25 cellular contexts compared by ENCODE assay signal in the genomic region with DNA sequence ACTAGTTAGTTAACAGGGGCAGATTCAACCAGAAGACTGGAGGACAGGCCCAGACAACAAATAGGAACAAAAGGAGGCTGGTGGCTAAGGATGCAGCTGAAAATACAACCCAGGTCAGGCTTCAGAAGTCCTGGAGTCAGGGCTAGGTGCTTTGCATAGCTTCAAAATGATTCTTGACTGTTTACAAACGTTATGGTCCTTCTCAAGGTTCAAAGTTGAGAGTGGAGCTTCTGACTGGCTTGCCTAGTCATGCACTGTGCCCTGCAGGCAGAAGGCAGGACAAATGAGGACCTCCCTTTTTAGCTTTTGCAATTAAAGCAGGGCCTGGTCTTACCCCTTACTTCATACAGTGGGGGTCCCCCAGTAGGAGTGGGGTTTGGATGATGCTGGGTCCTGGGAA. TPM values are rescaled to one million over a fixed set of nuclear protein-coding genes. Genes with fewer than 3 reads are reported as not detected.
"Had no signal": no experiment of that assay in that cellular context is flagged by ENCODE, and none has a peak within 500 bp of the region (broad histone marks: within the 10 kb centered on the region; RNA-seq: fewer than 3 reads in every experiment).

No MANE protein-coding gene starts in this region.

- H3K9me3 Mint-ChIP-seq: dendritic cell treated with granulocyte-macrophage colony-stimulating factor and Interleukin-4, amounts not matched to agents 40 ng/mL and 50 ng/mL, for 4 days; endodermal cell; memory B cell; natural killer cell; stimulated activated memory B cell treated with anti-CD40 and anti-IgM and Interleukin-4, amounts not matched to agents 10 μg/mL and 1 μg/mL and 100 μg/mL, for 72 hours had no signal

- FAIRE-seq: colon, kidney, pancreas had no signal

- H3K36me3 ChIP-seq: gastrocnemius medialis, pancreas, spleen, thoracic aorta, tibial nerve, upper lobe of right lung, vagina had no signal

- H3K36me3 Mint-ChIP-seq: memory B cell; natural killer cell; stimulated activated memory B cell treated with anti-CD40 and anti-IgM and Interleukin-4, amounts not matched to agents 10 μg/mL and 1 μg/mL and 100 μg/mL, for 72 hours had no signal

- H3K27ac Mint-ChIP-seq: dendritic cell treated with granulocyte-macrophage colony-stimulating factor and Interleukin-4, amounts not matched to agents 40 ng/mL and 50 ng/mL, for 4 days; endodermal cell; memory B cell; natural killer cell; stimulated activated memory B cell treated with anti-CD40 and anti-IgM and Interleukin-4, amounts not matched to agents 10 μg/mL and 1 μg/mL and 100 μg/mL, for 72 hours had no signal

- H3K4me3 ChIP-seq: gastrocnemius medialis, lung, pancreas, skin epidermis, spleen, thoracic aorta, tibial nerve, upper lobe of right lung, vagina had no signal

- H3K9me3 ChIP-seq: gastrocnemius medialis, pancreas, spleen, thoracic aorta, tibial nerve, upper lobe of right lung, vagina had no signal

- H3K27me3 ChIP-seq: pancreas, tibial nerve, vagina had no signal

- H3K27ac ChIP-seq: epithelial cell of prostate, gastrocnemius medialis, pancreas, skin epidermis, spleen, thoracic aorta, tibial nerve, upper lobe of right lung, vagina had no signal

- ATAC-seq: esophagus mucosa; natural killer cell; pancreas; stimulated activated memory B cell treated with anti-CD40 and anti-IgM and Interleukin-4, amounts not matched to agents 10 μg/mL and 1 μg/mL and 100 μg/mL, for 72 hours; stimulated activated naive CD8-positive, alpha-beta T cell treated with anti-CD3 and anti-CD28 coated beads, Interleukin-15, Interleukin-2, amounts not matched to agents 100 U/mL and 50 U/mL, for 24 hours; upper lobe of right lung had no signal

- DNase-seq: effector CD8-positive, alpha-beta T cell; foreskin fibroblast; gastrocnemius medialis; kidney; natural killer cell; occipital lobe; pancreas; retina; spleen; stimulated activated CD4-positive, alpha-beta T cell treated with anti-CD3 and anti-CD28 coated beads, Interleukin-4, amount 100 ng/mL, for 4 hours; stimulated activated naive CD8-positive, alpha-beta T cell treated with anti-CD3 and anti-CD28 coated beads, Interleukin-15, Interleukin-2, amounts not matched to agents 100 U/mL and 50 U/mL, for 24 hours had no signal

- H3K4me1 Mint-ChIP-seq: stimulated activated memory B cell treated with anti-CD40 and anti-IgM and Interleukin-4, amounts not matched to agents 10 μg/mL and 1 μg/mL and 100 μg/mL, for 72 hours had no signal

- H3K4me3 Mint-ChIP-seq: dendritic cell treated with granulocyte-macrophage colony-stimulating factor and Interleukin-4, amounts not matched to agents 40 ng/mL and 50 ng/mL, for 4 days; endodermal cell; memory B cell; natural killer cell; stimulated activated memory B cell treated with anti-CD40 and anti-IgM and Interleukin-4, amounts not matched to agents 10 μg/mL and 1 μg/mL and 100 μg/mL, for 72 hours had no signal

RNA-seq across cellular contexts. Expression of gene CDH23, which starts 4.4 kb away (rescaled TPM):
- total RNA-seq: glomerular endothelial cell had no signal
